ENCODE assay signal across 8 cellular contexts in the genomic region with DNA sequence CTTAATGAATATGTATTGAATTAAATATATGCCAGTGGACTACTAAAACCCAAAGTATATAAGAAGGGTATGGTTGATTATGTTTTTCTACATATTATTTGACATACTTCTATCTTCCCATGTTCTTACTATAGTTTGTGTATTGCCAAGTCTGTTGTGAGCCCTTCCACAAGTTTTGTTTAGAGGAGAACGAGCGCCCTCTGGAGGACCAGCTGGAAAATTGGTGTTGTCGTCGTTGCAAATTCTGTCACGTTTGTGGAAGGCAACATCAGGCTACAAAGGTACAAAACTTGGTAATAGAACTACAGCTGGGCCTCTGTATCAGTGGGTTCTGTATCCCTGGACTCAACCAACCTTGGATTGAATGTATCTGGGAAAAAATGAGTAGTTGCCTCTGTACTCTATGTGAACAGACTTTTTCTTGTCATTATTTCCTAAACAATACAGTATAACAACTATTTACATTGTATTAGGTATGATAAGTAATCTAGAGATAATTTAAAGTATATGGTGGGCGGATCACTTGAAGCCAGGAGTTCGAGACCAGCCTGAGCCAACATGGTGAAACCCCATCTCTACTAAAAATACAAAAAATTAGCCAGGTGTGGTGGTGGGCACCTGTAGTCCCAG. TPM values are rescaled to one million over a fixed set of nuclear protein-coding genes. Genes with fewer than 3 reads are reported as not detected.
DNase-seq lines count a peak whose midpoint lies in the region; ATAC-seq and TF ChIP-seq lines count a peak whose summit lies in the region.

No MANE protein-coding gene starts in this region.

- H3K4me1 ChIP-seq in RWPE2 (ENCODE audit: insufficient read depth, poor library complexity, severe bottlenecking) (no peaks in the 10 kb centered on the region), osteoblast (ENCODE audit: insufficient read depth, low read length) (no peaks in the 10 kb centered on the region), tibial artery (no peaks in the 10 kb centered on the region)

- H3K36me3 ChIP-seq in RWPE2 (ENCODE audit: low read depth) = peaks cover 92% of the 10 kb centered on the region
- H3K36me3 ChIP-seq in osteoblast (ENCODE audit: insufficient read depth, low read length) = peaks cover 68% of the 10 kb centered on the region
- H3K36me3 ChIP-seq in tibial artery = peaks cover 68 to 94% (median 77%) of the 10 kb centered on the region in 3 donors

- DNase-seq in DMS153 treated with DMSO at 0.1 percent for 48 hours (lab: John Stamatoyannopoulos, UW; ENCODE audit: unreplicated experiment) (peak; percentile 66), M059J (ENCODE audit: low read depth) (peak; percentile 71), RWPE2 (ENCODE audit: low spot score) (no peak), fibroblast of the conjunctiva (ENCODE audit: low read depth) (peak; percentile 78), osteoblast (ENCODE audit: insufficient read length, low spot score, missing footprints) (peak; percentile 91), tibial artery (peak in 1 of 2 donors; percentile 73)
- DNase-seq in activated T-helper 2 cell treated with anti-CD3 and anti-CD28 coated beads, Interferon-gamma antibody, Interleukin-2, Interleukin-4, amounts not matched to agents 10 μg/mL and 5 μg/mL and 100 μg/mL, durations not matched to agents 14 hours and 24 hours and 36 hours (ENCODE audit: low spot score) = peak; percentile 67

- no peak overlapping the region for H2AFZ ChIP-seq in osteoblast (ENCODE audit: low read length)

- H3K9me3 ChIP-seq in RWPE2 (ENCODE audit: severe bottlenecking) (no peaks in the 10 kb centered on the region), osteoblast (ENCODE audit: low read depth, low read length) (no peaks in the 10 kb centered on the region), tibial artery (no peaks in the 10 kb centered on the region)

- H3K27ac ChIP-seq in RWPE2 (ENCODE audit: poor library complexity, severe bottlenecking) = no peak overlapping the region
- no peak overlapping the region for H3K27ac ChIP-seq in osteoblast (ENCODE audit: low read depth, low read length)
- no peak overlapping the region for H3K27ac ChIP-seq in tibial artery

- peak overlapping the region; percentile 18 for H3K27ac Mint-ChIP-seq in activated T-helper 2 cell treated with anti-CD3 and anti-CD28 coated beads, Interferon-gamma antibody, Interleukin-2, Interleukin-4, amounts not matched to agents 10 μg/mL and 5 μg/mL and 100 μg/mL, durations not matched to agents 14 hours and 24 hours and 36 hours

- H3K79me2 ChIP-seq in osteoblast (ENCODE audit: insufficient read depth, low read length) = no peaks in the 10 kb centered on the region

- H3K4me3 ChIP-seq in RWPE2 (ENCODE audit: severe bottlenecking) = no peak overlapping the region
- H3K4me3 ChIP-seq in osteoblast (ENCODE audit: insufficient read depth, low read length) = no peak overlapping the region
- no peak overlapping the region for H3K4me3 ChIP-seq in tibial artery

- 0 out of 3 replicates have a peak, but pooled peaks have one; percentile 36 for ATAC-seq in RWPE2 (ENCODE audit: low read depth)
- ATAC-seq in GM18520 (IDR thresholded peaks at IDR 0.05; ENCODE audit: unreplicated experiment) = no peak

- peaks cover 58% of the 10 kb centered on the region for H3K36me3 Mint-ChIP-seq in activated T-helper 2 cell treated with anti-CD3 and anti-CD28 coated beads, Interferon-gamma antibody, Interleukin-2, Interleukin-4, amounts not matched to agents 10 μg/mL and 5 μg/mL and 100 μg/mL, durations not matched to agents 14 hours and 24 hours and 36 hours (ENCODE audit: low read depth)

- no peaks in the 10 kb centered on the region for H3K9me3 Mint-ChIP-seq in activated T-helper 2 cell treated with anti-CD3 and anti-CD28 coated beads, Interferon-gamma antibody, Interleukin-2, Interleukin-4, amounts not matched to agents 10 μg/mL and 5 μg/mL and 100 μg/mL, durations not matched to agents 14 hours and 24 hours and 36 hours

- no peaks in the 10 kb centered on the region for H3K27me3 ChIP-seq in RWPE2 (ENCODE audit: insufficient read depth, poor library complexity, severe bottlenecking)
- H3K27me3 ChIP-seq in osteoblast (ENCODE audit: insufficient read depth, low read length) = no peaks in the 10 kb centered on the region
- no peaks in the 10 kb centered on the region for H3K27me3 ChIP-seq in tibial artery

- intact Hi-C loops in activated T-helper 2 cell treated with anti-CD3 and anti-CD28 coated beads, Interferon-gamma antibody, Interleukin-2, Interleukin-4, amounts not matched to agents 10 μg/mL and 5 μg/mL and 100 μg/mL, durations not matched to agents 14 hours and 24 hours and 36 hours (cut with micrococcal nuclease) = loop anchor here (1.0 to 2.0 kb wide), 3 partner anchors 54 to 343 kb away; no protein-coding TSS in a partner anchor
- intact Hi-C loops in tibial artery (cut with DNase I; ENCODE audit: low total_unique reads) = loop anchor here (5.0 kb wide), 1 partner anchor 86 kb away; a partner anchor contains a TSS

- no peak overlapping the region for H3K4me3 Mint-ChIP-seq in activated T-helper 2 cell treated with anti-CD3 and anti-CD28 coated beads, Interferon-gamma antibody, Interleukin-2, Interleukin-4, amounts not matched to agents 10 μg/mL and 5 μg/mL and 100 μg/mL, durations not matched to agents 14 hours and 24 hours and 36 hours (ENCODE audit: low read depth)

- TF ChIP-seq CTCF in RWPE2 (IDR thresholded peaks at IDR 0.05; ENCODE audit: poor library complexity, severe bottlenecking) = peak; percentile 94
- peak; percentile 81 for TF ChIP-seq CTCF in osteoblast (IDR thresholded peaks at IDR 0.05; ENCODE audit: extremely low read depth, low read depth, low read length)
- TF ChIP-seq CTCF in tibial artery (IDR thresholded peaks at IDR 0.05) = peak; percentile 73 to 76

- no peaks in the 10 kb centered on the region for H4K20me1 ChIP-seq in osteoblast (ENCODE audit: insufficient read depth, low read length)

- no peak overlapping the region for H3K4me2 ChIP-seq in osteoblast (ENCODE audit: insufficient read depth, low read length)

- peaks cover 5% of the 10 kb centered on the region for H3K4me1 Mint-ChIP-seq in activated T-helper 2 cell treated with anti-CD3 and anti-CD28 coated beads, Interferon-gamma antibody, Interleukin-2, Interleukin-4, amounts not matched to agents 10 μg/mL and 5 μg/mL and 100 μg/mL, durations not matched to agents 14 hours and 24 hours and 36 hours (ENCODE audit: low read depth)

- no peaks in the 10 kb centered on the region for H3K27me3 Mint-ChIP-seq in activated T-helper 2 cell treated with anti-CD3 and anti-CD28 coated beads, Interferon-gamma antibody, Interleukin-2, Interleukin-4, amounts not matched to agents 10 μg/mL and 5 μg/mL and 100 μg/mL, durations not matched to agents 14 hours and 24 hours and 36 hours (ENCODE audit: low read depth)

RNA-seq across cellular contexts. Expression of a gene that starts 38.7 kb away (rescaled TPM):
- 0.32 TPM in 1 of 2 replicates, not detected in the other for total RNA-seq in M059J (2014; rRNA removed; shearing (Covaris generic))
- 0.39 and 0.78 TPM in 2 replicates for total RNA-seq in activated T-helper 2 cell treated with anti-CD3 and anti-CD28 coated beads, Interferon-gamma antibody, Interleukin-2, Interleukin-4, amounts not matched to agents 10 μg/mL and 5 μg/mL and 100 μg/mL, durations not matched to agents 14 hours and 24 hours and 36 hours
- total RNA-seq in osteoblast = 1.1 and 1.2 TPM in 2 replicates

RNA-seq across cellular contexts. Expression of a gene that starts 42.4 kb away (rescaled TPM):
- total RNA-seq in M059J (2014; rRNA removed; shearing (Covaris generic)) = 20.9 and 22.0 TPM in 2 replicates
- 9.5 and 10.1 TPM in 2 replicates for total RNA-seq in activated T-helper 2 cell treated with anti-CD3 and anti-CD28 coated beads, Interferon-gamma antibody, Interleukin-2, Interleukin-4, amounts not matched to agents 10 μg/mL and 5 μg/mL and 100 μg/mL, durations not matched to agents 14 hours and 24 hours and 36 hours
- 10.1 and 11.2 TPM in 2 replicates for total RNA-seq in osteoblast

RNA-seq across cellular contexts. Expression of a gene that starts 52.3 kb away (rescaled TPM):
- 26.5 and 40.4 TPM in 2 replicates for total RNA-seq in M059J (2014; rRNA removed; shearing (Covaris generic))
- 61.6 and 64.2 TPM in 2 replicates for total RNA-seq in activated T-helper 2 cell treated with anti-CD3 and anti-CD28 coated beads, Interferon-gamma antibody, Interleukin-2, Interleukin-4, amounts not matched to agents 10 μg/mL and 5 μg/mL and 100 μg/mL, durations not matched to agents 14 hours and 24 hours and 36 hours
- total RNA-seq in osteoblast = 38.4 and 49.5 TPM in 2 replicates
